ENCODE assay signal across 10 cellular contexts in genomic region chr17:81925860-81926450, GRCh38. TPM values are rescaled to one million over a fixed set of nuclear protein-coding genes. Genes with fewer than 3 reads are reported as not detected.
A peak's percentile ranks its signal among the peaks of the same experiment; 100 is the strongest.
DNase-seq lines count a peak whose midpoint lies in the region; ATAC-seq and TF ChIP-seq lines count a peak whose summit lies in the region.
"Had no signal": no experiment of that assay in that cellular context is flagged by ENCODE, and none has a peak within 500 bp of the region (broad histone marks: within the 10 kb centered on the region; RNA-seq: fewer than 3 reads in every experiment).

No MANE protein-coding gene starts in this region.

- peaks cover 18% of the 10 kb centered on the region for H3K36me3 ChIP-seq in iPS-15b (ENCODE audit: control insufficient read depth, insufficient read depth, low read length)

- peak overlapping the region; percentile 73 for H3K9ac ChIP-seq in iPS-15b (ENCODE audit: low read depth, low read length)

- DNase-seq in HL-60 (ENCODE audit: low read depth in 1 of 2, low spot score in 1 of 2) (no peak), H4 (ENCODE audit: low spot score) (no peak), sciatic nerve (ENCODE audit: low spot score) (no peak), AG20443 (ENCODE audit: low spot score) (no peak)
- DNase-seq in activated T-helper 1 cell treated with anti-CD3 and anti-CD28 coated beads, Interleukin-12 subunit alpha, Interleukin-12 subunit beta, Interleukin-2, Interleukin-4 antibody, amounts not matched to agents 30 ng/mL and 10 ng/mL and 1 ng/mL, durations not matched to agents 14 hours and 24 hours and 36 hours (ENCODE audit: low spot score) = no peak
- DNase-seq in stimulated activated naive B cell treated with anti-CD40 and anti-IgM and Interleukin-4, amounts not matched to agents 10 μg/mL and 1 μg/mL and 100 μg/mL, for 72 hours = no peak

- intact Hi-C loops in activated T-helper 1 cell treated with anti-CD3 and anti-CD28 coated beads, Interleukin-12 subunit alpha, Interleukin-12 subunit beta, Interleukin-2, Interleukin-4 antibody, amounts not matched to agents 30 ng/mL and 10 ng/mL and 1 ng/mL, durations not matched to agents 14 hours and 24 hours and 36 hours (cut with micrococcal nuclease) = loop anchor here (1.0 to 2.0 kb wide), 4 partner anchors 8 to 97 kb away; partner anchors contain the start of genes ARHGDIA, CENPX, LRRC45 and PCYT2
- intact Hi-C loops in sciatic nerve (cut with DNase I) = no loop called here

- no peak for TF ChIP-seq CTCF in HL-60 (IDR thresholded peaks at IDR 0.05; ENCODE audit: insufficient read depth, low read length)

- H3K27ac Mint-ChIP-seq in activated T-helper 1 cell treated with anti-CD3 and anti-CD28 coated beads, Interleukin-12 subunit alpha, Interleukin-12 subunit beta, Interleukin-2, Interleukin-4 antibody, amounts not matched to agents 30 ng/mL and 10 ng/mL and 1 ng/mL, durations not matched to agents 14 hours and 24 hours and 36 hours = peak overlapping the region; percentile 79
- H3K27ac Mint-ChIP-seq in stimulated activated naive B cell treated with anti-CD40 and anti-IgM and Interleukin-4, amounts not matched to agents 10 μg/mL and 1 μg/mL and 100 μg/mL, for 72 hours = peak overlapping the region; percentile 96

- H3K4me1 Mint-ChIP-seq in activated T-helper 1 cell treated with anti-CD3 and anti-CD28 coated beads, Interleukin-12 subunit alpha, Interleukin-12 subunit beta, Interleukin-2, Interleukin-4 antibody, amounts not matched to agents 30 ng/mL and 10 ng/mL and 1 ng/mL, durations not matched to agents 14 hours and 24 hours and 36 hours (ENCODE audit: low read depth) = peaks cover 15% of the 10 kb centered on the region
- peaks cover 40 to 70% of the 10 kb centered on the region in 2 donors for H3K4me1 Mint-ChIP-seq in stimulated activated naive B cell treated with anti-CD40 and anti-IgM and Interleukin-4, amounts not matched to agents 10 μg/mL and 1 μg/mL and 100 μg/mL, for 72 hours

- H3K9me3 ChIP-seq in iPS-15b (ENCODE audit: control insufficient read depth, insufficient read depth, low read length) = no peaks in the 10 kb centered on the region

- H3K27me3 ChIP-seq in HL-60 (ENCODE audit: insufficient read depth, poor library complexity, severe bottlenecking) (no peaks in the 10 kb centered on the region), iPS-15b (ENCODE audit: control insufficient read depth, insufficient read depth, low read length) (peaks cover 3% of the 10 kb centered on the region)

- peaks cover 2% of the 10 kb centered on the region for H3K36me3 Mint-ChIP-seq in activated T-helper 1 cell treated with anti-CD3 and anti-CD28 coated beads, Interleukin-12 subunit alpha, Interleukin-12 subunit beta, Interleukin-2, Interleukin-4 antibody, amounts not matched to agents 30 ng/mL and 10 ng/mL and 1 ng/mL, durations not matched to agents 14 hours and 24 hours and 36 hours (ENCODE audit: low read depth)
- peaks cover 24 to 28% of the 10 kb centered on the region in 2 donors for H3K36me3 Mint-ChIP-seq in stimulated activated naive B cell treated with anti-CD40 and anti-IgM and Interleukin-4, amounts not matched to agents 10 μg/mL and 1 μg/mL and 100 μg/mL, for 72 hours

- H3K27ac ChIP-seq in HL-60 (replicated peaks) = peak overlapping the region; percentile 92

- peaks cover 11% of the 10 kb centered on the region for H3K4me1 ChIP-seq in iPS-15b (ENCODE audit: control insufficient read depth, insufficient read depth, low read length)

- peak overlapping the region; percentile 76 for H3K4me3 ChIP-seq in HL-60 (replicated peaks; ENCODE audit: insufficient read depth, low read length)
- peak overlapping the region; percentile 68 for H3K4me3 ChIP-seq in iPS-15b (ENCODE audit: low read depth, low read length)

- peaks cover 2% of the 10 kb centered on the region for H3K27me3 Mint-ChIP-seq in activated T-helper 1 cell treated with anti-CD3 and anti-CD28 coated beads, Interleukin-12 subunit alpha, Interleukin-12 subunit beta, Interleukin-2, Interleukin-4 antibody, amounts not matched to agents 30 ng/mL and 10 ng/mL and 1 ng/mL, durations not matched to agents 14 hours and 24 hours and 36 hours (ENCODE audit: insufficient read depth)
- peaks cover 4 to 19% of the 10 kb centered on the region in 2 donors for H3K27me3 Mint-ChIP-seq in stimulated activated naive B cell treated with anti-CD40 and anti-IgM and Interleukin-4, amounts not matched to agents 10 μg/mL and 1 μg/mL and 100 μg/mL, for 72 hours

- H3K4me3 Mint-ChIP-seq in activated T-helper 1 cell treated with anti-CD3 and anti-CD28 coated beads, Interleukin-12 subunit alpha, Interleukin-12 subunit beta, Interleukin-2, Interleukin-4 antibody, amounts not matched to agents 30 ng/mL and 10 ng/mL and 1 ng/mL, durations not matched to agents 14 hours and 24 hours and 36 hours = peak overlapping the region; percentile 89
- peak overlapping the region; percentile 93 to 94 for H3K4me3 Mint-ChIP-seq in stimulated activated naive B cell treated with anti-CD40 and anti-IgM and Interleukin-4, amounts not matched to agents 10 μg/mL and 1 μg/mL and 100 μg/mL, for 72 hours

- ATAC-seq in stimulated activated naive B cell treated with anti-CD40 and anti-IgM and Interleukin-4, amounts not matched to agents 10 μg/mL and 1 μg/mL and 100 μg/mL, for 72 hours (replicated peaks) = peak in 1 of 2 donors; percentile 7
- no peak for ATAC-seq in HG02840 (IDR thresholded peaks at IDR 0.05; ENCODE audit: low FRiP score, unreplicated experiment)
- no peak for ATAC-seq in sciatic nerve

- H3K9me3 Mint-ChIP-seq in activated T-helper 1 cell treated with anti-CD3 and anti-CD28 coated beads, Interleukin-12 subunit alpha, Interleukin-12 subunit beta, Interleukin-2, Interleukin-4 antibody, amounts not matched to agents 30 ng/mL and 10 ng/mL and 1 ng/mL, durations not matched to agents 14 hours and 24 hours and 36 hours = no peaks in the 10 kb centered on the region
- no peaks in the 10 kb centered on the region for H3K9me3 Mint-ChIP-seq in stimulated activated naive B cell treated with anti-CD40 and anti-IgM and Interleukin-4, amounts not matched to agents 10 μg/mL and 1 μg/mL and 100 μg/mL, for 72 hours

RNA-seq across cellular contexts. Expression of gene MAFG, which starts 1.6 kb away (rescaled TPM):
- total RNA-seq in activated T-helper 1 cell treated with anti-CD3 and anti-CD28 coated beads, Interleukin-12 subunit alpha, Interleukin-12 subunit beta, Interleukin-2, Interleukin-4 antibody, amounts not matched to agents 30 ng/mL and 10 ng/mL and 1 ng/mL, durations not matched to agents 14 hours and 24 hours and 36 hours = 33.8 and 35.5 TPM in 2 replicates
- 8.7 and 9.3 TPM in 2 replicates for total RNA-seq in H4 (2014; rRNA removed; shearing (Covaris generic))
- 27.8 TPM for total RNA-seq in sciatic nerve

RNA-seq across cellular contexts. Expression of gene SIRT7, which starts 8.0 kb away (rescaled TPM):
- 53.2 and 57.5 TPM in 2 replicates for total RNA-seq in activated T-helper 1 cell treated with anti-CD3 and anti-CD28 coated beads, Interleukin-12 subunit alpha, Interleukin-12 subunit beta, Interleukin-2, Interleukin-4 antibody, amounts not matched to agents 30 ng/mL and 10 ng/mL and 1 ng/mL, durations not matched to agents 14 hours and 24 hours and 36 hours
- 5.5 and 8.7 TPM in 2 replicates for total RNA-seq in H4 (2014; rRNA removed; shearing (Covaris generic))
- 17.7 TPM for total RNA-seq in sciatic nerve

RNA-seq across cellular contexts. Expression of gene PYCR1, which starts 11.1 kb away (rescaled TPM):
- total RNA-seq in activated T-helper 1 cell treated with anti-CD3 and anti-CD28 coated beads, Interleukin-12 subunit alpha, Interleukin-12 subunit beta, Interleukin-2, Interleukin-4 antibody, amounts not matched to agents 30 ng/mL and 10 ng/mL and 1 ng/mL, durations not matched to agents 14 hours and 24 hours and 36 hours = 130 and 131 TPM in 2 replicates
- total RNA-seq in H4 (2014; rRNA removed; shearing (Covaris generic)) = 92.4 and 128 TPM in 2 replicates
- 8.0 TPM for total RNA-seq in sciatic nerve

RNA-seq across cellular contexts. Expression of gene PCYT2, which starts 14.8 kb away (rescaled TPM):
- total RNA-seq in activated T-helper 1 cell treated with anti-CD3 and anti-CD28 coated beads, Interleukin-12 subunit alpha, Interleukin-12 subunit beta, Interleukin-2, Interleukin-4 antibody, amounts not matched to agents 30 ng/mL and 10 ng/mL and 1 ng/mL, durations not matched to agents 14 hours and 24 hours and 36 hours = 49.5 and 54.5 TPM in 2 replicates
- total RNA-seq in H4 (2014; rRNA removed; shearing (Covaris generic)) = 34.7 and 39.0 TPM in 2 replicates
- 34.1 TPM for total RNA-seq in sciatic nerve

RNA-seq across cellular contexts. Expression of gene MYADML2, which starts 21.1 kb away (rescaled TPM):
- 0.08 TPM in 1 of 2 replicates, not detected in the other for total RNA-seq in activated T-helper 1 cell treated with anti-CD3 and anti-CD28 coated beads, Interleukin-12 subunit alpha, Interleukin-12 subunit beta, Interleukin-2, Interleukin-4 antibody, amounts not matched to agents 30 ng/mL and 10 ng/mL and 1 ng/mL, durations not matched to agents 14 hours and 24 hours and 36 hours
- not detected in 2 replicates for total RNA-seq in H4 (2014; rRNA removed; shearing (Covaris generic))
- total RNA-seq in sciatic nerve = not detected
- total RNA-seq: aorta, subcutaneous adipose tissue had no signal

Comparison
In these comparisons a context has a peak if more than half of its experiments do, and no peak if none do; other contexts are left out.
1. RNA of gene PYCR1, which starts 11.1 kb away (total RNA-seq): 130 to 131 TPM in activated T-helper 1 cell treated with anti-CD3 and anti-CD28 coated beads, Interleukin-12 subunit alpha, Interleukin-12 subunit beta, Interleukin-2, Interleukin-4 antibody, amounts not matched to agents 30 ng/mL and 10 ng/mL and 1 ng/mL, durations not matched to agents 14 hours and 24 hours and 36 hours and 92.4 to 128 TPM in H4; 8.0 TPM in sciatic nerve (single experiment); every median in the first group is over 10 times any median in the second.